19 cellular contexts compared by ENCODE assay signal in genomic region chr1:9261496-9261895, GRCh38.
"Had no signal": no experiment of that assay in that cellular context is flagged by ENCODE, and none has a peak within 500 bp of the region (broad histone marks: within the 10 kb centered on the region; RNA-seq: fewer than 3 reads in every experiment).

No MANE protein-coding gene starts in this region.

- H3K4me3 Mint-ChIP-seq: naive thymus-derived CD8-positive, alpha-beta T cell; stimulated activated memory B cell treated with anti-CD40 and anti-IgM and Interleukin-4, amounts not matched to agents 10 μg/mL and 1 μg/mL and 100 μg/mL, for 72 hours; stimulated activated naive CD8-positive, alpha-beta T cell treated with anti-CD3 and anti-CD28 coated beads, Interleukin-15, Interleukin-2, amounts not matched to agents 100 ng/mL and 50 ng/mL, for 24 hours had no signal

- H3K9me3 Mint-ChIP-seq: naive thymus-derived CD8-positive, alpha-beta T cell had no signal

- ATAC-seq: gastroesophageal sphincter; left lobe of liver; mucosa of descending colon; naive thymus-derived CD8-positive, alpha-beta T cell; psoas muscle; right lobe of liver; stimulated activated memory B cell treated with anti-CD40 and anti-IgM and Interleukin-4, amounts not matched to agents 10 μg/mL and 1 μg/mL and 100 μg/mL, for 72 hours had no signal

- H3K27me3 ChIP-seq: dorsolateral prefrontal cortex, esophagus muscularis mucosa, gastroesophageal sphincter, right lobe of liver, tibial nerve had no signal

- H3K4me3 ChIP-seq: dorsolateral prefrontal cortex, esophagus muscularis mucosa, gastroesophageal sphincter, mucosa of descending colon, psoas muscle, right lobe of liver, tibial nerve had no signal

- H3K27ac ChIP-seq: dorsolateral prefrontal cortex, epithelial cell of prostate, esophagus muscularis mucosa, gastroesophageal sphincter, psoas muscle, right lobe of liver, tibial nerve had no signal

- H3K9me3 ChIP-seq: esophagus muscularis mucosa, gastroesophageal sphincter, mucosa of descending colon, psoas muscle, right lobe of liver, tibial nerve had no signal

- DNase-seq: cortex of kidney; dorsolateral prefrontal cortex; effector CD8-positive, alpha-beta T cell; glutamatergic neuron; islet precursor cell; mucosa of descending colon; naive thymus-derived CD8-positive, alpha-beta T cell; retina; right lobe of liver; stimulated activated CD4-positive, alpha-beta T cell treated with anti-CD3 and anti-CD28 coated beads, Interleukin-4, amount 100 ng/mL, for 1 hour; stimulated activated CD8-positive, alpha-beta memory T cell treated with anti-CD3 and anti-CD28 coated beads, Interleukin-4, amount 100 ng/mL, for 48 hours had no signal

- H3K27ac Mint-ChIP-seq: stimulated activated memory B cell treated with anti-CD40 and anti-IgM and Interleukin-4, amounts not matched to agents 10 μg/mL and 1 μg/mL and 100 μg/mL, for 72 hours; stimulated activated naive CD8-positive, alpha-beta T cell treated with anti-CD3 and anti-CD28 coated beads, Interleukin-15, Interleukin-2, amounts not matched to agents 100 ng/mL and 50 ng/mL, for 24 hours had no signal
